Comparison of ENCODE assay signal across 1 cellular context in the genomic region with DNA sequence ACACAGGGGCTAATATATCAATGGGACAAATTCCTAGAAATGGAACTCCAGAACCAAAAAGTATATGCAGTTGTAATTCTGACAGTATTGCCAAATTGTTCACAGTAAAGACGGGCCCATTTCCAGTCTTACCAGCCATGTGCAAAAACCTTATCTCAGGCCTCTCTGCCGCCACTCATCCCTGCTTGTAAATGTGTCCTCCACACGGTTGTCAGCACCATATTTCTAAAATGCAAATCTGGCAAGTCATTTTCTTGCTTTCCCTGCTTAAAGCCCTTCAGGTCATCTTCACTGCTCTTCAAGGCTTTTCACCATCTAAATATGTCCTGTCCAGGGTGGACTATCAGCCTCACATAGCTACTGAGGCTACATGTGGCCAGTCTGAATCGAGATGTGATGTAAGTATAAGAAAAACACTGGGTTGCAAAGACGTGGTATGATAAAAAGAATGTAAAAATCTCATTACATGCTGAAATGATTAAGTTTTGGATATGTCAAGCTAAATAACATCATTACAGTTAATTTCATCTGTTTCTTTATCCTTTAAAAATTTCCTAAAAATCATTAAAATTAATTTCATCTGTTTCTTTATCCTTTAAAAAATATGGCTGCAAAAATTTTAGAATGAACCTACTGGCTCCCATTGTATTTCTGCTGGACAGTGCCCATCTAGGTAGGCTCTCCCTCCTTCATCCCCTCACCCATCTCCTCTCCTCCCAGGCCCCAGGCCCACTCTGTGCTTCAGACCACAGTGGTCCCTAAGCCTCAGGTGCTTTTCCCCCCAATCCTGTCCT.
TF ChIP-seq lines count a peak whose summit lies in the region.

No MANE protein-coding gene starts in this region.

TF ChIP-seq in endothelial cell of umbilical vein, 7 proteins besides CTCF, POLR2A, EP300 and RAD21:
- TF ChIP-seq GATA2 (IDR thresholded peaks at IDR 0.05; ENCODE audit: insufficient read depth, insufficient read length, low read depth, low read length): no peak
- no peak for TF ChIP-seq MYC (IDR thresholded peaks at IDR 0.05; ENCODE audit: low read depth, low read length)
- TF ChIP-seq, protein P1, sequence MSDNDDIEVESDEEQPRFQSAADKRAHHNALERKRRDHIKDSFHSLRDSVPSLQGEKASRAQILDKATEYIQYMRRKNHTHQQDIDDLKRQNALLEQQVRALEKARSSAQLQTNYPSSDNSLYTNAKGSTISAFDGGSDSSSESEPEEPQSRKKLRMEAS (IDR thresholded peaks at IDR 0.05; ENCODE audit: insufficient read depth, insufficient read length): no peak
- TF ChIP-seq POLR2AphosphoS5 (IDR thresholded peaks at IDR 0.05; ENCODE audit: insufficient read depth, low read depth, low read length): no peak
- TF ChIP-seq FOS (IDR thresholded peaks at IDR 0.05; ENCODE audit: borderline replicate concordance, insufficient read depth, low read length): no peak
- TF ChIP-seq EZH2 (IDR thresholded peaks at IDR 0.05; ENCODE audit: borderline replicate concordance, low read depth, low read length, severe bottlenecking): no peak
